In the genomic region with DNA sequence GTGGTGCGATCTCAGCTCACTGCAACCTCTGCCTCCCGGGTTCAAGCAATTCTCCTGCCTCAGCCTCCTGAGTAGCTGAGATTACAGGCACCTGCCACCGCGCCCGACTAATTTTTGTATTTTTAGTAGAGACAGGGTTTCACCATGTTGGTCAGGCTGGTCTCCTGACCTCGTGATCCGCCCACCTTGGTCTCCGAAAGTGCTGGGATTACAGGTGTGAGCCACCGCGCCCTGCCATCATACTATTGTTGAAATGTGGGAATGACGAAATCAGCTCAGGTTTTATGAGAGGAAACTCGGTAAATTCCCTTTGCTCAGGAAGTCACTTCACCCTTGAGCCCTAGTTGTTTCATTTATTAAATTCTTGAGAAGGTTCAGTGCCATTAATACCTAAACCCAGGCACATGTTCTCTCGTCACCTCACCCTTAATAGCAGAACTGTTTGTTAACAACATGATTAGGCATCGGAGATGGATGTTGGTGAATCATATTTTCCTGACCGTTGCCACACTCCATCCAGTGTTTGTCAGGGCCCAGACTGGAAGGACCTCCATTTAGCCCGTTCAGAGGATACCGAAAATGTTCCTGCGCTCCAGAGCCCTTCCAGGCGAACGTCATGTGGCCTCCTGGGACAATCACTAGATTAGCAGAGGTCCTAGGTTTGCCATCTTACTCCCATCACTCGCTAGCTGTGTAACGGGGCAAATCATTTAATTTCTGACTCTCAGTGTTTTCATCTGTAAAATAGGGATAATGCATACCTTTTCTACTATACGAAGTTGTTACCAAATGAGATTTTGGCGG, we compare ENCODE assay signal across 2 cellular contexts.
TF ChIP-seq lines count a peak whose summit lies in the region.

No MANE protein-coding gene starts in this region.

TF ChIP-seq in liver, 16 proteins besides CTCF, POLR2A, EP300 and RAD21:
- TF ChIP-seq NR2F2 (IDR thresholded peaks at IDR 0.05) (no peak), RXRA (IDR thresholded peaks at IDR 0.05) (no peak), MAX (IDR thresholded peaks at IDR 0.05) (no peak), HNF4G (IDR thresholded peaks at IDR 0.05) (no peak), GABPA (IDR thresholded peaks at IDR 0.05 in 1 of 2, conservative IDR thresholded peaks at IDR 0.05 in 1 of 2) (no peak), TAF1 (conservative IDR thresholded peaks at IDR 0.05) (no peak), FOXA1 (IDR thresholded peaks at IDR 0.05) (no peak), EGR1 (IDR thresholded peaks at IDR 0.05; ENCODE audit: low read depth in 2 of 2) (no peak), HNF4A (conservative IDR thresholded peaks at IDR 0.05) (no peak), JUND (IDR thresholded peaks at IDR 0.05) (no peak), YY1 (IDR thresholded peaks at IDR 0.05) (no peak)
- TF ChIP-seq, protein P1, sequence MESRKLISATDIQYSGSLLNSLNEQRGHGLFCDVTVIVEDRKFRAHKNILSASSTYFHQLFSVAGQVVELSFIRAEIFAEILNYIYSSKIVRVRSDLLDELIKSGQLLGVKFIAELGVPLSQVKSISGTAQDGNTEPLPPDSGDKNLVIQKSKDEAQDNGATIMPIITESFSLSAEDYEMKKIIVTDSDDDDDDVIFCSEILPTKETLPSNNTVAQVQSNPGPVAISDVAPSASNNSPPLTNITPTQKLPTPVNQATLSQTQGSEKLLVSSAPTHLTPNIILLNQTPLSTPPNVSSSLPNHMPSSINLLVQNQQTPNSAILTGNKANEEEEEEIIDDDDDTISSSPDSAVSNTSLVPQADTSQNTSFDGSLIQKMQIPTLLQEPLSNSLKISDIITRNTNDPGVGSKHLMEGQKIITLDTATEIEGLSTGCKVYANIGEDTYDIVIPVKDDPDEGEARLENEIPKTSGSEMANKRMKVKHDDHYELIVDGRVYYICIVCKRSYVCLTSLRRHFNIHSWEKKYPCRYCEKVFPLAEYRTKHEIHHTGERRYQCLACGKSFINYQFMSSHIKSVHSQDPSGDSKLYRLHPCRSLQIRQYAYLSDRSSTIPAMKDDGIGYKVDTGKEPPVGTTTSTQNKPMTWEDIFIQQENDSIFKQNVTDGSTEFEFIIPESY (IDR thresholded peaks at IDR 0.05): no peak
- TF ChIP-seq, protein P2, sequence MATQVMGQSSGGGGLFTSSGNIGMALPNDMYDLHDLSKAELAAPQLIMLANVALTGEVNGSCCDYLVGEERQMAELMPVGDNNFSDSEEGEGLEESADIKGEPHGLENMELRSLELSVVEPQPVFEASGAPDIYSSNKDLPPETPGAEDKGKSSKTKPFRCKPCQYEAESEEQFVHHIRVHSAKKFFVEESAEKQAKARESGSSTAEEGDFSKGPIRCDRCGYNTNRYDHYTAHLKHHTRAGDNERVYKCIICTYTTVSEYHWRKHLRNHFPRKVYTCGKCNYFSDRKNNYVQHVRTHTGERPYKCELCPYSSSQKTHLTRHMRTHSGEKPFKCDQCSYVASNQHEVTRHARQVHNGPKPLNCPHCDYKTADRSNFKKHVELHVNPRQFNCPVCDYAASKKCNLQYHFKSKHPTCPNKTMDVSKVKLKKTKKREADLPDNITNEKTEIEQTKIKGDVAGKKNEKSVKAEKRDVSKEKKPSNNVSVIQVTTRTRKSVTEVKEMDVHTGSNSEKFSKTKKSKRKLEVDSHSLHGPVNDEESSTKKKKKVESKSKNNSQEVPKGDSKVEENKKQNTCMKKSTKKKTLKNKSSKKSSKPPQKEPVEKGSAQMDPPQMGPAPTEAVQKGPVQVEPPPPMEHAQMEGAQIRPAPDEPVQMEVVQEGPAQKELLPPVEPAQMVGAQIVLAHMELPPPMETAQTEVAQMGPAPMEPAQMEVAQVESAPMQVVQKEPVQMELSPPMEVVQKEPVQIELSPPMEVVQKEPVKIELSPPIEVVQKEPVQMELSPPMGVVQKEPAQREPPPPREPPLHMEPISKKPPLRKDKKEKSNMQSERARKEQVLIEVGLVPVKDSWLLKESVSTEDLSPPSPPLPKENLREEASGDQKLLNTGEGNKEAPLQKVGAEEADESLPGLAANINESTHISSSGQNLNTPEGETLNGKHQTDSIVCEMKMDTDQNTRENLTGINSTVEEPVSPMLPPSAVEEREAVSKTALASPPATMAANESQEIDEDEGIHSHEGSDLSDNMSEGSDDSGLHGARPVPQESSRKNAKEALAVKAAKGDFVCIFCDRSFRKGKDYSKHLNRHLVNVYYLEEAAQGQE (IDR thresholded peaks at IDR 0.05): no peak

TF ChIP-seq in HepG2, 621 proteins besides CTCF, POLR2A, EP300 and RAD21:
- TF ChIP-seq GMEB1 (CRISPR knock-in tag; IDR thresholded peaks at IDR 0.05; ENCODE audit: borderline replicate concordance) (no peak), POLR2AphosphoS2 (IDR thresholded peaks at IDR 0.05; ENCODE audit: low read depth, low read length) (no peak), ZNF772 (CRISPR knock-in tag; IDR thresholded peaks at IDR 0.05) (no peak), ZNF451 (CRISPR knock-in tag; IDR thresholded peaks at IDR 0.05) (no peak), ZNF75D (CRISPR knock-in tag; IDR thresholded peaks at IDR 0.05; ENCODE audit: borderline replicate concordance) (no peak), RAD51 (IDR thresholded peaks at IDR 0.05; ENCODE audit: borderline replicate concordance) (no peak), TCF12 (IDR thresholded peaks at IDR 0.05) (no peak), TCF12 (CRISPR knock-in tag; IDR thresholded peaks at IDR 0.05) (no peak), SP2 (CRISPR knock-in tag; IDR thresholded peaks at IDR 0.05) (no peak), HNF4A (CRISPR knock-in tag; IDR thresholded peaks at IDR 0.05) (no peak), HMG20A (CRISPR knock-in tag; IDR thresholded peaks at IDR 0.05; ENCODE audit: borderline replicate concordance) (no peak), ZNF549 (CRISPR knock-in tag; IDR thresholded peaks at IDR 0.05) (no peak), TMF1 (CRISPR knock-in tag; IDR thresholded peaks at IDR 0.05; ENCODE audit: low read depth) (no peak)
TF ChIP-seq in HepG2: peak in this region for 0.
